Comparison of ENCODE assay signal across 8 cellular contexts in genomic region chr3:195095035-195095703, GRCh38.
DNase-seq lines count a peak whose midpoint lies in the region; ATAC-seq and TF ChIP-seq lines count a peak whose summit lies in the region.

No MANE protein-coding gene starts in this region.

- no peak overlapping the region for H2AFZ ChIP-seq in OCI-LY7 (ENCODE audit: low read length)

- POLR2A ChIA-PET in HEK293 (lab: Yijun Ruan, JAX) (no interaction called here), OCI-LY7 (lab: Charles Lee) (no interaction called here)

- H3K79me2 ChIP-seq in OCI-LY7 (ENCODE audit: insufficient read depth, low read depth, low read length), result no peaks in the 10 kb centered on the region

- H3K36me3 ChIP-seq in HEK293 (ENCODE audit: control insufficient read depth in 2 of 2, insufficient read depth in 1 of 2, low read length in 2 of 2) (no peaks in the 10 kb centered on the region), OCI-LY7 (ENCODE audit: insufficient read depth, low read length) (no peaks in the 10 kb centered on the region)

- H3K9me3 Mint-ChIP-seq in progenitor cell of endocrine pancreas (ENCODE audit: low read depth), result peaks cover 3% of the 10 kb centered on the region

- ATAC-seq in HG02870 (IDR thresholded peaks at IDR 0.05; ENCODE audit: unreplicated experiment), result no peak

- CTCF ChIA-PET in HEK293 (lab: Yijun Ruan, JAX), result no interaction called here
- CTCF ChIA-PET in OCI-LY7 (lab: Charles Lee; ENCODE audit: unreplicated experiment), result no interaction called here

- no peak overlapping the region for H3K4me3 Mint-ChIP-seq in progenitor cell of endocrine pancreas (ENCODE audit: low read depth)

- peak; percentile 5 for DNase-seq in DMS53 (lab: John Stamatoyannopoulos, UW)
- DNase-seq in DMS53 treated with DMSO at 0.1 percent for 48 hours (lab: John Stamatoyannopoulos, UW; ENCODE audit: unreplicated experiment), result no peak
- peak; percentile 52 for DNase-seq in OCI-LY7 (ENCODE audit: low spot score)
- no peak for DNase-seq in progenitor cell of endocrine pancreas (ENCODE audit: low spot score, unreplicated experiment)
- no peak for DNase-seq in DMS79 (lab: John Stamatoyannopoulos, UW)
- DNase-seq in activated CD4-positive, alpha-beta T cell treated with anti-CD3 and anti-CD28 coated beads, Interleukin-2, amount 50 U/mL, for 4 hours, result no peak

- peak overlapping the region; percentile 38 for H3K4me2 ChIP-seq in OCI-LY7 (ENCODE audit: low read length)

- H3K9me3 ChIP-seq in HEK293 (ENCODE audit: control insufficient read depth, insufficient read depth, low read depth, low read length), result no peaks in the 10 kb centered on the region
- no peaks in the 10 kb centered on the region for H3K9me3 ChIP-seq in OCI-LY7 (ENCODE audit: low read length)

- H3K27ac ChIP-seq in HEK293 (ENCODE audit: extremely low read depth, low read depth, low read length) (no peak overlapping the region), OCI-LY7 (ENCODE audit: low read depth, low read length, poor library complexity, severe bottlenecking) (no peak overlapping the region)

- BruUV-seq in OCI-LY7 (replicated peaks; lab: Mats Ljungman, UMichigan), result no TSS peak

- H3K4me3 ChIP-seq in HEK293 (ENCODE audit: low read depth, low read length), result no peak overlapping the region
- no peak overlapping the region for H3K4me3 ChIP-seq in OCI-LY7 (ENCODE audit: low read depth, low read length, poor library complexity, severe bottlenecking)

- H3K36me3 Mint-ChIP-seq in progenitor cell of endocrine pancreas (ENCODE audit: insufficient read depth), result peaks cover 5% of the 10 kb centered on the region

- no peaks in the 10 kb centered on the region for H3K9me2 ChIP-seq in OCI-LY7 (ENCODE audit: insufficient read depth, low read length)

- no peaks in the 10 kb centered on the region for H4K20me1 ChIP-seq in OCI-LY7 (ENCODE audit: insufficient read depth, low read length)

- TF ChIP-seq CTCF in HEK293 (tag by site-specific recombination; IDR thresholded peaks at IDR 0.05) (no peak), OCI-LY7 (conservative IDR thresholded peaks at IDR 0.05; ENCODE audit: low read length) (no peak), progenitor cell of endocrine pancreas (IDR thresholded peaks at IDR 0.05; ENCODE audit: unreplicated experiment) (no peak)

- H3K27ac Mint-ChIP-seq in progenitor cell of endocrine pancreas, result peak overlapping the region; percentile 60

- no peaks in the 10 kb centered on the region for H3K27me3 Mint-ChIP-seq in progenitor cell of endocrine pancreas

- intact Hi-C loops in OCI-LY7 (cut with micrococcal nuclease; ENCODE audit: unreplicated experiment), result no loop called here

- peaks cover 9% of the 10 kb centered on the region for H3K4me1 Mint-ChIP-seq in progenitor cell of endocrine pancreas (ENCODE audit: low read depth)

- H3K4me1 ChIP-seq in HEK293 (ENCODE audit: control insufficient read depth, insufficient read depth, low read length) (no peaks in the 10 kb centered on the region), OCI-LY7 (ENCODE audit: insufficient read depth, low read length, poor library complexity, severe bottlenecking) (peaks cover 27% of the 10 kb centered on the region)

TF ChIP-seq in HEK293, 187 proteins besides CTCF, POLR2A, EP300 and RAD21 (continues in another document):
- TF ChIP-seq ZNF114 (tag by site-specific recombination; IDR thresholded peaks at IDR 0.05), result no peak
- no peak for TF ChIP-seq ZNF248 (tag by site-specific recombination; IDR thresholded peaks at IDR 0.05)
- TF ChIP-seq TRIM28 (IDR thresholded peaks at IDR 0.05; ENCODE audit: borderline replicate concordance, low read length), result peak; percentile 35; the same call in 1 of the 2 replicates
- no peak for TF ChIP-seq MYNN (tag by site-specific recombination; IDR thresholded peaks at IDR 0.05; ENCODE audit: borderline replicate concordance)
- no peak for TF ChIP-seq ZSCAN23 (tag by site-specific recombination; IDR thresholded peaks at IDR 0.05)
- no peak for TF ChIP-seq ZFP69B (tag by site-specific recombination; IDR thresholded peaks at IDR 0.05)
- no peak for TF ChIP-seq ZNF302 (tag by site-specific recombination; IDR thresholded peaks at IDR 0.05; ENCODE audit: low read depth)
- no peak for TF ChIP-seq ZNF202 (tag by site-specific recombination; IDR thresholded peaks at IDR 0.05; ENCODE audit: borderline replicate concordance)
- no peak for TF ChIP-seq ZEB2 (tag by site-specific recombination; IDR thresholded peaks at IDR 0.05)
- no peak for TF ChIP-seq ZNF514 (tag by site-specific recombination; IDR thresholded peaks at IDR 0.05)
- no peak for TF ChIP-seq ZBTB8A (tag by site-specific recombination; IDR thresholded peaks at IDR 0.05)
- TF ChIP-seq HOXC10 (CRISPR knock-in tag; IDR thresholded peaks at IDR 0.05), result no peak
- TF ChIP-seq, protein P1, sequence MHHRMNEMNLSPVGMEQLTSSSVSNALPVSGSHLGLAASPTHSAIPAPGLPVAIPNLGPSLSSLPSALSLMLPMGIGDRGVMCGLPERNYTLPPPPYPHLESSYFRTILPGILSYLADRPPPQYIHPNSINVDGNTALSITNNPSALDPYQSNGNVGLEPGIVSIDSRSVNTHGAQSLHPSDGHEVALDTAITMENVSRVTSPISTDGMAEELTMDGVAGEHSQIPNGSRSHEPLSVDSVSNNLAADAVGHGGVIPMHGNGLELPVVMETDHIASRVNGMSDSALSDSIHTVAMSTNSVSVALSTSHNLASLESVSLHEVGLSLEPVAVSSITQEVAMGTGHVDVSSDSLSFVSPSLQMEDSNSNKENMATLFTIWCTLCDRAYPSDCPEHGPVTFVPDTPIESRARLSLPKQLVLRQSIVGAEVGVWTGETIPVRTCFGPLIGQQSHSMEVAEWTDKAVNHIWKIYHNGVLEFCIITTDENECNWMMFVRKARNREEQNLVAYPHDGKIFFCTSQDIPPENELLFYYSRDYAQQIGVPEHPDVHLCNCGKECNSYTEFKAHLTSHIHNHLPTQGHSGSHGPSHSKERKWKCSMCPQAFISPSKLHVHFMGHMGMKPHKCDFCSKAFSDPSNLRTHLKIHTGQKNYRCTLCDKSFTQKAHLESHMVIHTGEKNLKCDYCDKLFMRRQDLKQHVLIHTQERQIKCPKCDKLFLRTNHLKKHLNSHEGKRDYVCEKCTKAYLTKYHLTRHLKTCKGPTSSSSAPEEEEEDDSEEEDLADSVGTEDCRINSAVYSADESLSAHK (tag by site-specific recombination; IDR thresholded peaks at IDR 0.05), result no peak
- peak; percentile 64 for TF ChIP-seq ZBTB20 (tag by site-specific recombination; IDR thresholded peaks at IDR 0.05)
- TF ChIP-seq ZNF37A (tag by site-specific recombination; IDR thresholded peaks at IDR 0.05), result no peak
- no peak for TF ChIP-seq ZNF549 (tag by site-specific recombination; IDR thresholded peaks at IDR 0.05)
- no peak for TF ChIP-seq ZNF626 (tag by site-specific recombination; IDR thresholded peaks at IDR 0.05)
- no peak for TF ChIP-seq ZNF404 (tag by site-specific recombination; IDR thresholded peaks at IDR 0.05)
- TF ChIP-seq, protein P2, sequence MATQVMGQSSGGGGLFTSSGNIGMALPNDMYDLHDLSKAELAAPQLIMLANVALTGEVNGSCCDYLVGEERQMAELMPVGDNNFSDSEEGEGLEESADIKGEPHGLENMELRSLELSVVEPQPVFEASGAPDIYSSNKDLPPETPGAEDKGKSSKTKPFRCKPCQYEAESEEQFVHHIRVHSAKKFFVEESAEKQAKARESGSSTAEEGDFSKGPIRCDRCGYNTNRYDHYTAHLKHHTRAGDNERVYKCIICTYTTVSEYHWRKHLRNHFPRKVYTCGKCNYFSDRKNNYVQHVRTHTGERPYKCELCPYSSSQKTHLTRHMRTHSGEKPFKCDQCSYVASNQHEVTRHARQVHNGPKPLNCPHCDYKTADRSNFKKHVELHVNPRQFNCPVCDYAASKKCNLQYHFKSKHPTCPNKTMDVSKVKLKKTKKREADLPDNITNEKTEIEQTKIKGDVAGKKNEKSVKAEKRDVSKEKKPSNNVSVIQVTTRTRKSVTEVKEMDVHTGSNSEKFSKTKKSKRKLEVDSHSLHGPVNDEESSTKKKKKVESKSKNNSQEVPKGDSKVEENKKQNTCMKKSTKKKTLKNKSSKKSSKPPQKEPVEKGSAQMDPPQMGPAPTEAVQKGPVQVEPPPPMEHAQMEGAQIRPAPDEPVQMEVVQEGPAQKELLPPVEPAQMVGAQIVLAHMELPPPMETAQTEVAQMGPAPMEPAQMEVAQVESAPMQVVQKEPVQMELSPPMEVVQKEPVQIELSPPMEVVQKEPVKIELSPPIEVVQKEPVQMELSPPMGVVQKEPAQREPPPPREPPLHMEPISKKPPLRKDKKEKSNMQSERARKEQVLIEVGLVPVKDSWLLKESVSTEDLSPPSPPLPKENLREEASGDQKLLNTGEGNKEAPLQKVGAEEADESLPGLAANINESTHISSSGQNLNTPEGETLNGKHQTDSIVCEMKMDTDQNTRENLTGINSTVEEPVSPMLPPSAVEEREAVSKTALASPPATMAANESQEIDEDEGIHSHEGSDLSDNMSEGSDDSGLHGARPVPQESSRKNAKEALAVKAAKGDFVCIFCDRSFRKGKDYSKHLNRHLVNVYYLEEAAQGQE (tag by site-specific recombination; IDR thresholded peaks at IDR 0.05), result peak; percentile 32; the same call in 1 of the 2 replicates
- TF ChIP-seq ZNF629 (tag by site-specific recombination; IDR thresholded peaks at IDR 0.05), result peak; percentile 56; the same call in 1 of the 2 replicates
- TF ChIP-seq, protein P3, sequence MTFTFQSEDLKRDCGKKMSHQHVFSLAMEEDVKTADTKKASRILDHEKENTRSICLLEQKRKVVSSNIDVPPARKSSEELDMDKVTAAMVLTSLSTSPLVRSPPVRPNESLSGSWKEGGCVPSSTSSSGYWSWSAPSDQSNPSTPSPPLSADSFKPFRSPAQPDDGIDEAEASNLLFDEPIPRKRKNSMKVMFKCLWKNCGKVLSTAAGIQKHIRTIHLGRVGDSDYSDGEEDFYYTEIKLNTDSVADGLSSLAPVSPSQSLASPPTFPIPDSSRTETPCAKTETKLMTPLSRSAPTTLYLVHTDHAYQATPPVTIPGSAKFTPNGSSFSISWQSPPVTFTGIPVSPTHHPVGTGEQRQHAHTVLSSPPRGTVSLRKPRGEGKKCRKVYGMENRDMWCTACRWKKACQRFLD (tag by site-specific recombination; IDR thresholded peaks at IDR 0.05), result no peak
- peak; percentile 57 for TF ChIP-seq ZIC2 (tag by site-specific recombination; IDR thresholded peaks at IDR 0.05)
- TF ChIP-seq, protein P4, sequence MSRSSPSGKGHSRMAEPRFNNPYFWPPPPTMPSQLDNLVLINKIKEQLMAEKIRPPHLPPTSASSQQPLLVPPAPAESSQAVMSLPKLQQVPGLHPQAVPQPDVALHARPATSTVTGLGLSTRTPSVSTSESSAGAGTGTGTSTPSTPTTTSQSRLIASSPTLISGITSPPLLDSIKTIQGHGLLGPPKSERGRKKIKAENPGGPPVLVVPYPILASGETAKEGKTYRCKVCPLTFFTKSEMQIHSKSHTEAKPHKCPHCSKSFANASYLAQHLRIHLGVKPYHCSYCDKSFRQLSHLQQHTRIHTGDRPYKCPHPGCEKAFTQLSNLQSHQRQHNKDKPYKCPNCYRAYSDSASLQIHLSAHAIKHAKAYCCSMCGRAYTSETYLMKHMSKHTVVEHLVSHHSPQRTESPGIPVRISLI (tag by site-specific recombination; IDR thresholded peaks at IDR 0.05), result no peak

Comparison
In these comparisons a context has a peak if more than half of its experiments do, and no peak if none do; other contexts are left out.
1. DNase-seq: peak in DMS53 (single experiment) and OCI-LY7 (single experiment); none in DMS53 treated with DMSO at 0.1 percent for 48 hours (single experiment), progenitor cell of endocrine pancreas (single experiment), DMS79 (single experiment) and activated CD4-positive, alpha-beta T cell treated with anti-CD3 and anti-CD28 coated beads, Interleukin-2, amount 50 U/mL, for 4 hours (0 of 2).